In genomic region chr12:113914806-113915205, GRCh38 we compare ENCODE assay signal across 32 cellular contexts.
"Had no signal": no experiment of that assay in that cellular context is flagged by ENCODE, and none has a peak within 500 bp of the region (broad histone marks: within the 10 kb centered on the region; RNA-seq: fewer than 3 reads in every experiment).

No MANE protein-coding gene starts in this region.

- H3K27ac ChIP-seq: KMS-11 had no signal

- H3K27me3 ChIP-seq: MG63 had no signal

- H3K9ac ChIP-seq: KMS-11 had no signal

- H3K4me3 ChIP-seq: MG63 had no signal

- H3K36me3 ChIP-seq: MG63 had no signal

- H3K4me2 ChIP-seq: KMS-11 had no signal

- H3K9me3 ChIP-seq: MG63 had no signal

- DNase-seq: Karpas-422, Kasumi-1, KG1, MG63, MM.1S, MV-4-11, NCI-H1048, NCI-H1092, NCI-H1092 treated with DMSO at 0.1 percent for 48 hours, NCI-H1105, NCI-H1105 treated with DMSO at 0.1 percent for 48 hours, NCI-H1417 treated with DMSO at 0.1 percent for 48 hours, NCI-H1436, NCI-H1436 treated with DMSO at 0.1 percent for 48 hours, NCI-H1694, NCI-H1694 treated with DMSO at 0.1 percent for 48 hours, NCI-H187, NCI-H187 treated with DMSO at 0.1 percent for 48 hours, NCI-H1930, NCI-H2029, NCI-H2029 treated with DMSO at 0.1 percent for 48 hours, NCI-H2081, NCI-H2081 treated with DMSO at 0.1 percent for 48 hours, NCI-H2107, NCI-H2171, NCI-H2171 treated with DMSO at 0.1 percent for 48 hours, NCI-H2227 treated with DMSO at 0.1 percent for 48 hours, NCI-H226, NCI-H345, NCI-H446, NCI-H446 treated with DMSO at 0.1 percent for 48 hours had no signal
